In genomic region chr1:96060621-96061020, GRCh38 we compare ENCODE assay signal across 15 cellular contexts.
DNase-seq lines count a peak whose midpoint lies in the region; ATAC-seq and TF ChIP-seq lines count a peak whose summit lies in the region.
"Had no signal": no experiment of that assay in that cellular context is flagged by ENCODE, and none has a peak within 500 bp of the region (broad histone marks: within the 10 kb centered on the region; RNA-seq: fewer than 3 reads in every experiment).

No MANE protein-coding gene starts in this region.

- no peak overlapping the region for H3K4me3 ChIP-seq in HEK293 (ENCODE audit: low read depth, low read length)
- H3K4me3 ChIP-seq: Peyer's patch had no signal

- H3K9me3 Mint-ChIP-seq in WTC11 = peaks cover 44% of the 10 kb centered on the region

- CTCF ChIA-PET in HEK293 (lab: Yijun Ruan, JAX) (no interaction called here), WTC11 (lab: Charles Lee) (no interaction called here)

- peak overlapping the region; percentile 24 for H3K4me3 Mint-ChIP-seq in WTC11
- H3K4me3 Mint-ChIP-seq: CD14-positive monocyte had no signal

- TF ChIP-seq CTCF in HEK293 (tag by site-specific recombination; IDR thresholded peaks at IDR 0.05) (no peak), WTC11 (IDR thresholded peaks at IDR 0.05) (no peak)

- POLR2A ChIA-PET in HEK293 (lab: Yijun Ruan, JAX) = no interaction called here
- POLR2A ChIA-PET in WTC11 (lab: Charles Lee) = no interaction called here

- H3K9me3 ChIP-seq in HEK293 (ENCODE audit: control insufficient read depth, insufficient read depth, low read depth, low read length) = no peaks in the 10 kb centered on the region
- H3K9me3 ChIP-seq: Peyer's patch had no signal

- H3K4me1 Mint-ChIP-seq in WTC11 = peaks cover 26% of the 10 kb centered on the region
- H3K4me1 Mint-ChIP-seq: CD14-positive monocyte had no signal

- H3K36me3 ChIP-seq in HEK293 (ENCODE audit: control insufficient read depth in 2 of 2, insufficient read depth in 1 of 2, low read length in 2 of 2) = no peaks in the 10 kb centered on the region
- H3K36me3 ChIP-seq: Peyer's patch had no signal

- peak; percentile 93 for DNase-seq in NCI-H146 treated with DMSO at 0.1 percent for 48 hours (lab: John Stamatoyannopoulos, UW; ENCODE audit: unreplicated experiment)
- peak; percentile 56 for DNase-seq in WTC11 (ENCODE audit: low spot score)
- DNase-seq in left kidney (ENCODE audit: low read depth, low spot score) = peak; percentile 21
- no peak for DNase-seq in activated CD4-positive, CD25-positive, alpha-beta regulatory T cell (lab: John Stamatoyannopoulos, UW)
- no peak for DNase-seq in T-helper 2 cell
- DNase-seq: AML-193, GDM1, NCI-H187 treated with DMSO at 0.1 percent for 48 hours, Peyer's patch, SW 1271 had no signal

- H3K27ac ChIP-seq in HEK293 (ENCODE audit: extremely low read depth, low read depth, low read length) = no peak overlapping the region
- H3K27ac ChIP-seq: KMS-11, Peyer's patch had no signal

- H3K27ac Mint-ChIP-seq in WTC11 = peak overlapping the region; percentile 93
- H3K27ac Mint-ChIP-seq: CD14-positive monocyte had no signal

- no peaks in the 10 kb centered on the region; the same call in 1 of the 2 replicates for H3K27me3 Mint-ChIP-seq in WTC11 (ENCODE audit: low read depth)

- peaks cover 47% of the 10 kb centered on the region for H3K36me3 Mint-ChIP-seq in WTC11
- H3K36me3 Mint-ChIP-seq: CD14-positive monocyte had no signal

- peak; percentile 91 for ATAC-seq in WTC11
- ATAC-seq in GM21447 (IDR thresholded peaks at IDR 0.05; ENCODE audit: unreplicated experiment) = no peak
- ATAC-seq: HCT116 had no signal

- H3K4me1 ChIP-seq in HEK293 (ENCODE audit: control insufficient read depth, insufficient read depth, low read length) = no peaks in the 10 kb centered on the region
- H3K4me1 ChIP-seq: Peyer's patch had no signal

TF ChIP-seq in HEK293, 187 proteins besides CTCF, POLR2A, EP300 and RAD21:
- TF ChIP-seq ZNF19 (tag by site-specific recombination; IDR thresholded peaks at IDR 0.05; ENCODE audit: low read depth) (no peak), SCRT2 (tag by site-specific recombination; IDR thresholded peaks at IDR 0.05) (peak; percentile 38; the same call in 1 of the 2 replicates), ZNF214 (tag by site-specific recombination; IDR thresholded peaks at IDR 0.05; ENCODE audit: borderline replicate concordance) (no peak), ZNF211 (tag by site-specific recombination; IDR thresholded peaks at IDR 0.05; ENCODE audit: low read depth) (no peak), BCL11B (tag by site-specific recombination; IDR thresholded peaks at IDR 0.05; ENCODE audit: low read depth) (no peak)

TF ChIP-seq in WTC11, 78 proteins besides CTCF, POLR2A, EP300 and RAD21:
- TF ChIP-seq FOXJ3 (CRISPR knock-in tag; IDR thresholded peaks at IDR 0.05; ENCODE audit: borderline replicate concordance) (no peak), ZNF396 (CRISPR knock-in tag; IDR thresholded peaks at IDR 0.05; ENCODE audit: borderline replicate concordance) (peak; percentile 72; the same call in 1 of the 2 replicates), ZNF317 (CRISPR knock-in tag; IDR thresholded peaks at IDR 0.05; ENCODE audit: borderline replicate concordance, low read depth) (0 out of 2 replicates have a peak, but pooled peaks have one; percentile 28), MAX (CRISPR knock-in tag; IDR thresholded peaks at IDR 0.05) (no peak)
TF ChIP-seq in WTC11: peak in this region for 2.

Comparison
In these comparisons a context has a peak if more than half of its experiments do, and no peak if none do; other contexts are left out.
1. DNase-seq: peak in NCI-H146 treated with DMSO at 0.1 percent for 48 hours (single experiment), WTC11 (single experiment) and left kidney (single experiment); none in activated CD4-positive, CD25-positive, alpha-beta regulatory T cell (0 of 4) and T-helper 2 cell (0 of 5).